Comparison of ENCODE assay signal across 8 cellular contexts in the genomic region with DNA sequence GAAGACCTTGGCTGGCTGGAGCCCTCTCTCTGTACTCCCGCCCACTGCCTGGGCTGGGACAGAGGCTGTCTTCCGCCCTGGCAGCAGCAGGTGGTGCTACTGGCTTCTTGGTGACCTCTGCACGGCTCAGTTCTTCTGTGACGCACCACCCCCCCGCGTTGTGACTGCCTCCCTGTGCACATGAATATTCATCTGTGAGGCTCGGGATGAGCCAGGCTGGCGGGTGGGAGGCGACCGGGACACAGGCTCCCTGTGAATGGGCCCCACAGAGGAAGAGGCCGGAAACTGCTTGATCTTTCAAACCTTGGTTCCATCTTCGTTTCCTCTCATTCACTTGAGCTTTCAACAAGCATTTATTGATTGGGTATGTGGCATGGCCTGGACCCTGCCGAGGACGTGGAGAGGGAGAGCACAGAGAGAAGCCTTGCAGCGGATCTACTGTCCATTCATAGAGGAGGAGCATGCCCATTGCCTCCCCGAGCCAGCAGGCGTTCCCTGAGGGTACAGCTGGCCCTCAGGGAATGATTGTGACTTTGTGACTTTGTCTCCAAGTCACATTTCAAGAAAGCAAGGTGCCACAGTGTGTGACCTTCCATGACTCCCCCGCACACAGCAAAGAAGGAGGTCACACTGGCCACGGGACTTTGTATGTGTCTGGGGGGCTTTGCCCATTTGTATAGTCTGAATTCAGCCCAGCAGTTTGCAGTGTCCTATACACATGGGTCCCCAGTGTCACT. TPM values are rescaled to one million over a fixed set of nuclear protein-coding genes. Genes with fewer than 3 reads are reported as not detected.
DNase-seq lines count a peak whose midpoint lies in the region; ATAC-seq and TF ChIP-seq lines count a peak whose summit lies in the region.

No MANE protein-coding gene starts in this region.

- H3K27me3 Mint-ChIP-seq in activated CD8-positive, alpha-beta T cell treated with anti-CD3 and anti-CD28 coated beads for 36 hours, result peaks cover 10% of the 10 kb centered on the region

- TF ChIP-seq POLR2A in NB4 (IDR thresholded peaks at IDR 0.05; ENCODE audit: extremely low read depth, insufficient read length), result no peak
- no peak for TF ChIP-seq POLR2A in suprapubic skin (IDR thresholded peaks at IDR 0.05)
- no peak for TF ChIP-seq POLR2A in erythroblast (IDR thresholded peaks at IDR 0.05; ENCODE audit: low read length)

- POLR2A ChIA-PET in activated CD8-positive, alpha-beta T cell treated with anti-CD3 and anti-CD28 coated beads for 36 hours (lab: Charles Lee), result interaction anchor here (0.9 kb wide), 1 partner anchor 19 kb away, joined by 3 read pairs; no protein-coding TSS in a partner anchor

- peak; percentile 74 for ATAC-seq in GM18868 (IDR thresholded peaks at IDR 0.05; ENCODE audit: unreplicated experiment)
- ATAC-seq in activated CD8-positive, alpha-beta T cell treated with anti-CD3 and anti-CD28 coated beads for 36 hours, result no peak
- ATAC-seq in HG03565 (IDR thresholded peaks at IDR 0.05; ENCODE audit: unreplicated experiment), result no peak

- H3K27ac ChIP-seq in suprapubic skin, result no peak overlapping the region

- no peaks in the 10 kb centered on the region for H3K36me3 Mint-ChIP-seq in activated CD8-positive, alpha-beta T cell treated with anti-CD3 and anti-CD28 coated beads for 36 hours (ENCODE audit: low read depth)

- no peak overlapping the region for H3K27ac Mint-ChIP-seq in activated CD8-positive, alpha-beta T cell treated with anti-CD3 and anti-CD28 coated beads for 36 hours

- peaks cover 26% of the 10 kb centered on the region for H3K4me1 ChIP-seq in suprapubic skin

- H3K4me1 Mint-ChIP-seq in activated CD8-positive, alpha-beta T cell treated with anti-CD3 and anti-CD28 coated beads for 36 hours (ENCODE audit: low read depth), result no peaks in the 10 kb centered on the region

- no peak overlapping the region for H3K4me3 ChIP-seq in NB4 (ENCODE audit: low read depth, low read length)
- no peak overlapping the region for H3K4me3 ChIP-seq in suprapubic skin

- TF ChIP-seq CTCF in NB4 (IDR thresholded peaks at IDR 0.05; ENCODE audit: low read depth, low read length), result peak; percentile 54
- no peak for TF ChIP-seq CTCF in suprapubic skin (IDR thresholded peaks at IDR 0.05)
- TF ChIP-seq CTCF in activated CD8-positive, alpha-beta T cell treated with anti-CD3 and anti-CD28 coated beads for 36 hours (IDR thresholded peaks at IDR 0.05), result no peak

- DNase-seq in NB4 (ENCODE audit: low read depth), result peak; percentile 86
- peak; percentile 87 for DNase-seq in cerebellum (ENCODE audit: low spot score)
- DNase-seq in left kidney (ENCODE audit: low read depth, low spot score), result peak; percentile 99
- peak; percentile 66 to 78 for DNase-seq in suprapubic skin (ENCODE audit: low spot score in 2 of 2)
- DNase-seq in activated CD8-positive, alpha-beta T cell treated with anti-CD3 and anti-CD28 coated beads for 36 hours, result no peak
- DNase-seq in erythroblast (lab: John Stamatoyannopoulos, UW), result no peak

- H3K4me3 Mint-ChIP-seq in activated CD8-positive, alpha-beta T cell treated with anti-CD3 and anti-CD28 coated beads for 36 hours, result no peak overlapping the region

- H3K9me3 ChIP-seq in suprapubic skin, result no peaks in the 10 kb centered on the region

- no peak for TF ChIP-seq EP300 in suprapubic skin (IDR thresholded peaks at IDR 0.05)

- 43% methylated on average over 15 of the region's 19 CpGs for WGBS in suprapubic skin

- peaks cover 47% of the 10 kb centered on the region for H3K36me3 ChIP-seq in suprapubic skin

- intact Hi-C loops in activated CD8-positive, alpha-beta T cell treated with anti-CD3 and anti-CD28 coated beads for 36 hours (cut with micrococcal nuclease), result no loop called here

- H3K9me3 Mint-ChIP-seq in activated CD8-positive, alpha-beta T cell treated with anti-CD3 and anti-CD28 coated beads for 36 hours, result no peaks in the 10 kb centered on the region

- no peaks in the 10 kb centered on the region for H3K27me3 ChIP-seq in suprapubic skin

- CTCF ChIA-PET in activated CD8-positive, alpha-beta T cell treated with anti-CD3 and anti-CD28 coated beads for 36 hours (lab: Charles Lee), result no interaction called here

RNA-seq across cellular contexts. Expression of a gene that starts 45.0 kb away (rescaled TPM):
- total RNA-seq in cerebellum (13.8 TPM), suprapubic skin (10 to 100 TPM; 10.7 to 21.7 (median 17.3) TPM)
- 1 to 10 TPM; 7.2 to 9.4 TPM for total RNA-seq in activated CD8-positive, alpha-beta T cell treated with anti-CD3 and anti-CD28 coated beads for 36 hours

Comparison
In these comparisons a context has a peak if more than half of its experiments do, and no peak if none do; other contexts are left out.
1. DNase-seq: peak in NB4 (single experiment), cerebellum (single experiment), left kidney (single experiment) and suprapubic skin (2 of 2); none in activated CD8-positive, alpha-beta T cell treated with anti-CD3 and anti-CD28 coated beads for 36 hours (single experiment) and erythroblast (0 of 2).